Comparison of ENCODE assay signal across 28 cellular contexts in the genomic region with DNA sequence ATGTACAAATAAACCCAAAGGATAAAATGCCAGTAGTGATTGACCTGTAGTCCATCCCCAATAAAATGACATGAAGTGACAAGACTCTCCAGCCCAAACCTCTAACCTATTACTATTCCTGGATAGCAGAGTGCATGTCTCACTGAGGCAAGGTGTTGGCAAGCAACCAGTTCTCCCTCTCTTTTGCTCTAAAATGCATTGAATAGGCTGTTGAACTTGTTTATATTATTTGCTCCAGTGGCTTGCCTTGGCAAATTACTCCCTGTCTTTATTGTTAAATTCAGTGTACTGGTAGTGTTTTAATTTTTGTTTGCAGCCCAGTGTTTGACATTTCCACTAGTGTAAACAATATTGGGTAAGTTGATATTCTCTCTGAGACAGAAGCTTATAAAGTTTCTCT.
A peak's percentile ranks its signal among the peaks of the same experiment; 100 is the strongest.
DNase-seq lines count a peak whose midpoint lies in the region; ATAC-seq and TF ChIP-seq lines count a peak whose summit lies in the region.
"Had no signal": no experiment of that assay in that cellular context is flagged by ENCODE, and none has a peak within 500 bp of the region (broad histone marks: within the 10 kb centered on the region; RNA-seq: fewer than 3 reads in every experiment).

No MANE protein-coding gene starts in this region.

- no peak overlapping the region for H3K4me3 ChIP-seq in Karpas-422 (ENCODE audit: low read length)
- H3K4me3 ChIP-seq: adrenal gland, SJCRH30, skin epidermis, stomach, tibial artery had no signal

- H3K27me3 ChIP-seq in Karpas-422 (ENCODE audit: low read length), result no peaks in the 10 kb centered on the region
- H3K27me3 ChIP-seq: adrenal gland, SJCRH30, stomach, tibial artery had no signal

- no peaks in the 10 kb centered on the region for H4K20me1 ChIP-seq in Karpas-422 (ENCODE audit: insufficient read depth, low read depth, low read length)

- H3K4me2 ChIP-seq in Karpas-422 (ENCODE audit: low read depth, low read length, poor library complexity, severe bottlenecking), result no peak overlapping the region

- no peaks in the 10 kb centered on the region for H3K27me3 Mint-ChIP-seq in WTC11 (ENCODE audit: low read depth)
- H3K27me3 Mint-ChIP-seq in activated CD8-positive, alpha-beta T cell treated with anti-CD3 and anti-CD28 coated beads for 36 hours, result no peaks in the 10 kb centered on the region
- H3K27me3 Mint-ChIP-seq: activated B cell treated with CpG ODN at 0.5 μM for 24 hours; activated CD8-positive, alpha-beta memory T cell treated with anti-CD3 and anti-CD28 coated beads, Interleukin-2, amount 10 ng/mL, durations not matched to agents 7 days and 5 days; brain had no signal

- no peak overlapping the region for H3K9ac ChIP-seq in Karpas-422 (ENCODE audit: low read length)

- H3K36me3 ChIP-seq in Karpas-422 (ENCODE audit: insufficient read depth, low read length), result no peaks in the 10 kb centered on the region
- H3K36me3 ChIP-seq: adrenal gland, SJCRH30, stomach, tibial artery had no signal

- no peak overlapping the region for H3K27ac Mint-ChIP-seq in WTC11
- no peak overlapping the region for H3K27ac Mint-ChIP-seq in activated CD8-positive, alpha-beta T cell treated with anti-CD3 and anti-CD28 coated beads for 36 hours
- H3K27ac Mint-ChIP-seq: activated B cell treated with CpG ODN at 0.5 μM for 24 hours; activated CD8-positive, alpha-beta memory T cell treated with anti-CD3 and anti-CD28 coated beads, Interleukin-2, amount 10 ng/mL, durations not matched to agents 7 days and 5 days; activated naive CD4-positive, alpha-beta T cell treated with anti-CD3 and anti-CD28 coated beads for 36 hours; brain; naive thymus-derived CD4-positive, alpha-beta T cell had no signal

- no peaks in the 10 kb centered on the region for H3K9me2 ChIP-seq in Karpas-422 (replicated peaks; ENCODE audit: insufficient read depth, low read length)

- no peaks in the 10 kb centered on the region for H3K36me3 Mint-ChIP-seq in WTC11
- H3K36me3 Mint-ChIP-seq in activated CD8-positive, alpha-beta T cell treated with anti-CD3 and anti-CD28 coated beads for 36 hours (ENCODE audit: low read depth), result no peaks in the 10 kb centered on the region
- H3K36me3 Mint-ChIP-seq: activated CD8-positive, alpha-beta memory T cell treated with anti-CD3 and anti-CD28 coated beads, Interleukin-2, amount 10 ng/mL, durations not matched to agents 7 days and 5 days; naive thymus-derived CD4-positive, alpha-beta T cell had no signal

- H3K4me3 Mint-ChIP-seq in WTC11, result no peak overlapping the region
- no peak overlapping the region for H3K4me3 Mint-ChIP-seq in activated CD8-positive, alpha-beta T cell treated with anti-CD3 and anti-CD28 coated beads for 36 hours
- H3K4me3 Mint-ChIP-seq: activated B cell treated with CpG ODN at 0.5 μM for 24 hours; activated CD8-positive, alpha-beta memory T cell treated with anti-CD3 and anti-CD28 coated beads, Interleukin-2, amount 10 ng/mL, durations not matched to agents 7 days and 5 days; activated naive CD4-positive, alpha-beta T cell treated with anti-CD3 and anti-CD28 coated beads for 36 hours; brain; naive thymus-derived CD4-positive, alpha-beta T cell had no signal

- peaks cover 9% of the 10 kb centered on the region for H3K4me1 Mint-ChIP-seq in WTC11
- H3K4me1 Mint-ChIP-seq in activated CD8-positive, alpha-beta T cell treated with anti-CD3 and anti-CD28 coated beads for 36 hours (ENCODE audit: low read depth), result no peaks in the 10 kb centered on the region
- H3K4me1 Mint-ChIP-seq: activated CD8-positive, alpha-beta memory T cell treated with anti-CD3 and anti-CD28 coated beads, Interleukin-2, amount 10 ng/mL, durations not matched to agents 7 days and 5 days; naive thymus-derived CD4-positive, alpha-beta T cell had no signal

- POLR2A ChIA-PET in WTC11 (lab: Charles Lee), result no interaction called here
- POLR2A ChIA-PET in activated CD8-positive, alpha-beta T cell treated with anti-CD3 and anti-CD28 coated beads for 36 hours (lab: Charles Lee), result no interaction called here

- TF ChIP-seq CTCF in WTC11 (IDR thresholded peaks at IDR 0.05), result no peak
- TF ChIP-seq CTCF in activated CD8-positive, alpha-beta T cell treated with anti-CD3 and anti-CD28 coated beads for 36 hours (IDR thresholded peaks at IDR 0.05), result no peak

- DNase-seq in DMS79 (lab: John Stamatoyannopoulos, UW) (peak; percentile 37), NCI-H1105 treated with DMSO at 0.1 percent for 48 hours (lab: John Stamatoyannopoulos, UW) (peak; percentile 86), NCI-H446 treated with DMSO at 0.1 percent for 48 hours (lab: John Stamatoyannopoulos, UW) (peak; percentile 23), medulla oblongata (ENCODE audit: extremely low spot score) (peak; percentile 28), Karpas-422 (no peak), NCI-H128 (lab: John Stamatoyannopoulos, UW; ENCODE audit: unreplicated experiment) (no peak), WTC11 (ENCODE audit: low spot score) (no peak)
- no peak for DNase-seq in activated CD8-positive, alpha-beta T cell treated with anti-CD3 and anti-CD28 coated beads for 36 hours
- DNase-seq: activated B cell treated with CpG ODN at 0.5 μM for 24 hours; activated CD4-positive, alpha-beta T cell treated with anti-CD3 and anti-CD28 coated beads, Interleukin-2, amount 50 U/mL, for 1 hour; activated CD8-positive, alpha-beta memory T cell treated with anti-CD3 and anti-CD28 coated beads, Interleukin-2, amount 10 ng/mL, durations not matched to agents 7 days and 5 days; activated naive CD4-positive, alpha-beta T cell treated with anti-CD3 and anti-CD28 coated beads for 36 hours; activated T-cell treated with anti-CD3 and anti-CD28 coated beads, Interleukin-2, amount 50 U/mL, for 48 hours; adrenal gland; cerebellar nuclear complex; GDM1; midbrain; naive thymus-derived CD4-positive, alpha-beta T cell; NCI-H1436 treated with DMSO at 0.1 percent for 48 hours; NCI-H524 treated with DMSO at 0.1 percent for 48 hours; occipital lobe; SJCRH30; stimulated activated CD4-positive, alpha-beta T cell treated with anti-CD3 and anti-CD28 coated beads, Interleukin-1b, Interleukin-23, amount 100 ng/mL, for 48 hours; stomach; tibial artery had no signal

- no peaks in the 10 kb centered on the region for H3K9me3 ChIP-seq in Karpas-422 (ENCODE audit: low read length)
- H3K9me3 ChIP-seq: adrenal gland, SJCRH30, stomach, tibial artery had no signal

- no peak overlapping the region for H2AFZ ChIP-seq in Karpas-422 (ENCODE audit: low read length)

- no peaks in the 10 kb centered on the region for H3K79me2 ChIP-seq in Karpas-422 (ENCODE audit: low read length)

- CTCF ChIA-PET in WTC11 (lab: Charles Lee), result no interaction called here
- CTCF ChIA-PET in activated CD8-positive, alpha-beta T cell treated with anti-CD3 and anti-CD28 coated beads for 36 hours (lab: Charles Lee), result no interaction called here

- no peak overlapping the region for H3K27ac ChIP-seq in Karpas-422 (ENCODE audit: low read length)
- H3K27ac ChIP-seq: adrenal gland, C4-2B, SJCRH30, skin epidermis, stomach, tibial artery had no signal

- no peaks in the 10 kb centered on the region for H3K4me1 ChIP-seq in Karpas-422 (ENCODE audit: low read length)
- H3K4me1 ChIP-seq: adrenal gland, SJCRH30, stomach, tibial artery had no signal

- no peaks in the 10 kb centered on the region for H3K9me3 Mint-ChIP-seq in WTC11
- H3K9me3 Mint-ChIP-seq in activated CD8-positive, alpha-beta T cell treated with anti-CD3 and anti-CD28 coated beads for 36 hours, result no peaks in the 10 kb centered on the region
- H3K9me3 Mint-ChIP-seq: activated B cell treated with CpG ODN at 0.5 μM for 24 hours; activated naive CD4-positive, alpha-beta T cell treated with anti-CD3 and anti-CD28 coated beads for 36 hours; brain had no signal

- intact Hi-C loops in activated CD8-positive, alpha-beta T cell treated with anti-CD3 and anti-CD28 coated beads for 36 hours (cut with micrococcal nuclease), result no loop called here

- no peak for ATAC-seq in WTC11
- ATAC-seq in activated CD8-positive, alpha-beta T cell treated with anti-CD3 and anti-CD28 coated beads for 36 hours, result no peak
- ATAC-seq: activated CD8-positive, alpha-beta memory T cell treated with anti-CD3 and anti-CD28 coated beads, Interleukin-2, amount 10 ng/mL, durations not matched to agents 7 days and 5 days; naive thymus-derived CD4-positive, alpha-beta T cell had no signal

TF ChIP-seq in WTC11, 78 proteins besides CTCF, POLR2A, EP300 and RAD21:
- no peak for TF ChIP-seq FOXJ3 (CRISPR knock-in tag; IDR thresholded peaks at IDR 0.05; ENCODE audit: borderline replicate concordance)
- no peak for TF ChIP-seq ZNF121 (CRISPR knock-in tag; IDR thresholded peaks at IDR 0.05)
- no peak for TF ChIP-seq MXD4 (CRISPR knock-in tag; IDR thresholded peaks at IDR 0.05; ENCODE audit: borderline replicate concordance)
- no peak for TF ChIP-seq KAT7 (CRISPR knock-in tag; IDR thresholded peaks at IDR 0.05; ENCODE audit: borderline replicate concordance)
- TF ChIP-seq ZNF263 (CRISPR knock-in tag; IDR thresholded peaks at IDR 0.05; ENCODE audit: low read depth), result no peak
- no peak for TF ChIP-seq EMX1 (CRISPR knock-in tag; IDR thresholded peaks at IDR 0.05)
- TF ChIP-seq, protein P1, sequence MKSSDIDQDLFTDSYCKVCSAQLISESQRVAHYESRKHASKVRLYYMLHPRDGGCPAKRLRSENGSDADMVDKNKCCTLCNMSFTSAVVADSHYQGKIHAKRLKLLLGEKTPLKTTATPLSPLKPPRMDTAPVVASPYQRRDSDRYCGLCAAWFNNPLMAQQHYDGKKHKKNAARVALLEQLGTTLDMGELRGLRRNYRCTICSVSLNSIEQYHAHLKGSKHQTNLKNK (CRISPR knock-in tag; IDR thresholded peaks at IDR 0.05), result no peak

Comparison
In these comparisons a context has a peak if more than half of its experiments do, and no peak if none do; other contexts are left out.
1. DNase-seq: peak in DMS79 (single experiment), NCI-H1105 treated with DMSO at 0.1 percent for 48 hours (single experiment), NCI-H446 treated with DMSO at 0.1 percent for 48 hours (single experiment) and medulla oblongata (single experiment); none in Karpas-422 (single experiment), NCI-H128 (single experiment), WTC11 (single experiment) and activated CD8-positive, alpha-beta T cell treated with anti-CD3 and anti-CD28 coated beads for 36 hours (single experiment).